ENCODE assay signal across 14 cellular contexts in the genomic region with DNA sequence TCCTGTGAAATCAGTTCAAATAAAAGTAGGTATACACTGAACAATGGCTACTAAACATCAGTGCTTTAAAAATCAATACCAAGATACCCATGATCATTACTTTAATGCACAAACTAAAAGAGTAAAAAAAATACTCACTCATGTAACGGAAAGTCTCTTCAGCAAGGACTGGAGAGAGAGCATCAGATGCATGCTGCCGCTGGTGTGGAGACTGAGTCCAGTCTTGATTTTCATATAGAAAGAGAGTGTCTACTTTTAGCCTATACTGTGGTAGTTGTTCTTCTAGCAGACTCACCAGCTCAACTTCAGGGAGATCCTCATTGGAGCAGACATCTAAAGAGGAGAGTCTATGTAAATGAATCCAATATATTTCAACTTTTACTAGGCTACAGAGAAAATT. TPM values are rescaled to one million over a fixed set of nuclear protein-coding genes. Genes with fewer than 3 reads are reported as not detected.
A peak's percentile ranks its signal among the peaks of the same experiment; 100 is the strongest.
DNase-seq lines count a peak whose midpoint lies in the region; ATAC-seq, FAIRE-seq and TF ChIP-seq lines count a peak whose summit lies in the region.
"Had no signal": no experiment of that assay in that cellular context is flagged by ENCODE, and none has a peak within 500 bp of the region (broad histone marks: within the 10 kb centered on the region; RNA-seq: fewer than 3 reads in every experiment).

No MANE protein-coding gene starts in this region.

- peaks cover 49% of the 10 kb centered on the region for H3K4me1 Mint-ChIP-seq in activated naive CD8-positive, alpha-beta T cell treated with anti-CD3 and anti-CD28 coated beads, Interleukin-2, amount 10 ng/mL, durations not matched to agents 7 days and 5 days

- H2BK120ac ChIP-seq in mesenchymal stem cell (ENCODE audit: low read depth, low read length): no peak overlapping the region

- no peak for TF ChIP-seq RAD21 in A549 (conservative IDR thresholded peaks at IDR 0.05 in 1 of 2, IDR thresholded peaks at IDR 0.05 in 1 of 2)

- TF ChIP-seq CTCF in A549 (IDR thresholded peaks at IDR 0.05) (no peak), GM10248 (IDR thresholded peaks at IDR 0.05; ENCODE audit: control extremely low read depth, extremely low read depth, low read depth, missing control alignments) (no peak), body of pancreas (IDR thresholded peaks at IDR 0.05) (no peak)

- no peaks in the 10 kb centered on the region for H3K27me3 ChIP-seq in mesenchymal stem cell (ENCODE audit: control insufficient read depth in 1 of 2, insufficient read depth in 1 of 2, low read length in 2 of 2)
- H3K27me3 ChIP-seq in body of pancreas: no peaks in the 10 kb centered on the region
- no peaks in the 10 kb centered on the region for H3K27me3 ChIP-seq in H7 (ENCODE audit: control insufficient read depth, insufficient read depth, low read length)
- H3K27me3 ChIP-seq: BLaER1 had no signal

- H3K4me2 ChIP-seq in A549: peak overlapping the region; percentile 67
- no peak overlapping the region for H3K4me2 ChIP-seq in mesenchymal stem cell (ENCODE audit: low read length, poor library complexity, severe bottlenecking)
- H3K4me2 ChIP-seq: BLaER1, KMS-11 had no signal

- ATAC-seq in A549 (peak in 1 of 2 experiments; percentile 72; a peak in 4 of 6 replicates), GM21529 (IDR thresholded peaks at IDR 0.05; ENCODE audit: unreplicated experiment) (no peak), body of pancreas (no peak)
- no peak for ATAC-seq in activated naive CD8-positive, alpha-beta T cell treated with anti-CD3 and anti-CD28 coated beads, Interleukin-2, amount 10 ng/mL, durations not matched to agents 7 days and 5 days (ENCODE audit: low read depth)

- H4K91ac ChIP-seq in mesenchymal stem cell (ENCODE audit: low read length): no peak overlapping the region

- peak overlapping the region; percentile 32 for H3K4me3 ChIP-seq in A549
- peak overlapping the region in 1 of 2 experiments; percentile 58 for H3K4me3 ChIP-seq in mesenchymal stem cell (ENCODE audit: insufficient read depth in 1 of 2, low read depth in 1 of 2, low read length in 2 of 2)
- H3K4me3 ChIP-seq in body of pancreas: no peak overlapping the region
- no peak overlapping the region for H3K4me3 ChIP-seq in H7 (ENCODE audit: insufficient read depth, low read depth, low read length)
- H3K4me3 ChIP-seq: BLaER1 had no signal

- H3K27ac ChIP-seq in A549 (peak overlapping the region; percentile 73 to 77; a peak in 5 of 6 replicates), mesenchymal stem cell (ENCODE audit: low read length, poor library complexity, severe bottlenecking) (no peak overlapping the region), body of pancreas (peak overlapping the region in 2 of 4 donors; percentile 74 to 87)
- H3K27ac ChIP-seq: BLaER1, KMS-11 had no signal

- CTCF ChIA-PET in A549 (lab: Yijun Ruan, JAX): no interaction called here
- CTCF ChIA-PET in GM10248 (lab: Yijun Ruan, JAX): no interaction called here

- peaks cover 0 to 14% of the 10 kb centered on the region in 2 experiments for H3K36me3 ChIP-seq in mesenchymal stem cell (ENCODE audit: control insufficient read depth in 1 of 2, insufficient read depth in 2 of 2, low read depth in 1 of 2, low read length in 2 of 2)
- no peaks in the 10 kb centered on the region for H3K36me3 ChIP-seq in body of pancreas (replicated peaks in 1 of 2; ENCODE audit: insufficient read depth in 1 of 2, low read depth in 2 of 2)
- no peaks in the 10 kb centered on the region for H3K36me3 ChIP-seq in H7 (replicated peaks; ENCODE audit: control insufficient read depth, insufficient read depth, low read length)

- POLR2A ChIA-PET in A549 (lab: Yijun Ruan, JAX): no interaction called here
- POLR2A ChIA-PET in activated naive CD8-positive, alpha-beta T cell treated with anti-CD3 and anti-CD28 coated beads, Interleukin-2, amount 10 ng/mL, durations not matched to agents 7 days and 5 days (lab: Charles Lee): interaction anchor here (1.7 kb wide), 1 partner anchor 40 kb away, joined by 4 read pairs; no protein-coding TSS in a partner anchor
- POLR2A ChIA-PET in GM10248 (lab: Yijun Ruan, JAX): no interaction called here

- H2AFZ ChIP-seq in mesenchymal stem cell (ENCODE audit: low read depth, low read length): no peak overlapping the region

- peak overlapping the region; percentile 82 for H3K9ac ChIP-seq in mesenchymal stem cell (ENCODE audit: low read length)
- H3K9ac ChIP-seq: BLaER1, KMS-11 had no signal

- H3K4me1 ChIP-seq in A549 (peaks cover 43% of the 10 kb centered on the region), mesenchymal stem cell (ENCODE audit: control insufficient read depth, insufficient read depth, low read depth, low read length) (peaks cover 3% of the 10 kb centered on the region), body of pancreas (peaks cover 60% of the 10 kb centered on the region)

- H3K14ac ChIP-seq in mesenchymal stem cell (ENCODE audit: low read length in 2 of 2): no peak overlapping the region

- no peak overlapping the region for H2AK5ac ChIP-seq in mesenchymal stem cell (ENCODE audit: low read length, severe bottlenecking)

- no peak overlapping the region for H2BK5ac ChIP-seq in mesenchymal stem cell (ENCODE audit: low read depth, low read length, poor library complexity, severe bottlenecking)

- no peak overlapping the region for H3K27ac Mint-ChIP-seq in activated naive CD8-positive, alpha-beta T cell treated with anti-CD3 and anti-CD28 coated beads, Interleukin-2, amount 10 ng/mL, durations not matched to agents 7 days and 5 days
- H3K27ac Mint-ChIP-seq: endodermal cell; T-helper 1 cell treated with Interleukin-12 subunit alpha and Interleukin-12 subunit beta and Interleukin-4 antibody, amounts not matched to agents 30 μg/mL and 1 μg/mL, for 36 hours had no signal

- no peak overlapping the region for H4K8ac ChIP-seq in mesenchymal stem cell (ENCODE audit: low read length)

- no peak overlapping the region for H3K23ac ChIP-seq in mesenchymal stem cell (ENCODE audit: low read length in 2 of 2)

- H3K9me3 ChIP-seq in A549: no peaks in the 10 kb centered on the region
- no peaks in the 10 kb centered on the region for H3K9me3 ChIP-seq in mesenchymal stem cell (ENCODE audit: control insufficient read depth, low read length)
- no peaks in the 10 kb centered on the region for H3K9me3 ChIP-seq in body of pancreas

- H3K27me3 Mint-ChIP-seq in activated naive CD8-positive, alpha-beta T cell treated with anti-CD3 and anti-CD28 coated beads, Interleukin-2, amount 10 ng/mL, durations not matched to agents 7 days and 5 days: no peaks in the 10 kb centered on the region

- intact Hi-C loops in body of pancreas (cut with DNase I): no loop called here

- no peak for TF ChIP-seq POLR2A in A549 (IDR thresholded peaks at IDR 0.05; ENCODE audit: low read length)
- TF ChIP-seq POLR2A in body of pancreas (IDR thresholded peaks at IDR 0.05): no peak

- WGBS in A549 (ENCODE audit: missing lambda C conversion rate): 71% methylated on average over 2 of the region's 2 CpGs
- WGBS in mesenchymal stem cell: 100% methylated on average over 2 of the region's 2 CpGs
- 32 to 46% methylated on average over 2 of the region's 2 CpGs for WGBS in body of pancreas, 2 donors

- no peak overlapping the region for H2BK15ac ChIP-seq in mesenchymal stem cell (ENCODE audit: low read depth, poor library complexity, severe bottlenecking)

- H3K4me3 Mint-ChIP-seq in activated naive CD8-positive, alpha-beta T cell treated with anti-CD3 and anti-CD28 coated beads, Interleukin-2, amount 10 ng/mL, durations not matched to agents 7 days and 5 days: peak overlapping the region; percentile 23
- H3K4me3 Mint-ChIP-seq: endodermal cell; T-helper 1 cell treated with Interleukin-12 subunit alpha and Interleukin-12 subunit beta and Interleukin-4 antibody, amounts not matched to agents 30 μg/mL and 1 μg/mL, for 36 hours had no signal

- TF ChIP-seq EP300 in A549 (IDR thresholded peaks at IDR 0.05): no peak

- H3K18ac ChIP-seq in mesenchymal stem cell (ENCODE audit: low read depth in 1 of 2, low read length in 2 of 2): no peak overlapping the region

- no peak overlapping the region for H3K4ac ChIP-seq in mesenchymal stem cell (ENCODE audit: low read depth in 1 of 2, low read length in 2 of 2)

- FAIRE-seq in A549 (lab: Jason Lieb, UNC): no peak

- H3K9me3 Mint-ChIP-seq in activated naive CD8-positive, alpha-beta T cell treated with anti-CD3 and anti-CD28 coated beads, Interleukin-2, amount 10 ng/mL, durations not matched to agents 7 days and 5 days: peaks cover 2% of the 10 kb centered on the region
- H3K9me3 Mint-ChIP-seq: endodermal cell; T-helper 1 cell treated with Interleukin-12 subunit alpha and Interleukin-12 subunit beta and Interleukin-4 antibody, amounts not matched to agents 30 μg/mL and 1 μg/mL, for 36 hours had no signal

- peaks cover 43% of the 10 kb centered on the region for H3K36me3 Mint-ChIP-seq in activated naive CD8-positive, alpha-beta T cell treated with anti-CD3 and anti-CD28 coated beads, Interleukin-2, amount 10 ng/mL, durations not matched to agents 7 days and 5 days

- H3K79me1 ChIP-seq in mesenchymal stem cell (replicated peaks; ENCODE audit: low read length, poor library complexity, severe bottlenecking): peaks cover 17% of the 10 kb centered on the region

- DNase-seq in A549 (ENCODE audit: low read depth in 1 of 2, low spot score in 1 of 2): peak in 1 of 2 experiments; percentile 12
- peak; percentile 42 for DNase-seq in HuH-7 (ENCODE audit: low spot score)
- no peak for DNase-seq in activated naive CD8-positive, alpha-beta T cell treated with anti-CD3 and anti-CD28 coated beads, Interleukin-2, amount 10 ng/mL, durations not matched to agents 7 days and 5 days
- no peak for DNase-seq in mesenchymal stem cell
- DNase-seq in GM10248 (ENCODE audit: extremely low spot score): no peak
- no peak for DNase-seq in body of pancreas
- no peak for DNase-seq in H7
- DNase-seq: anterior cingulate cortex, endodermal cell, nucleus accumbens had no signal

- H2BK12ac ChIP-seq in mesenchymal stem cell (ENCODE audit: low read length in 2 of 2): no peak overlapping the region

RNA-seq across cellular contexts. Expression of gene TRAK2, which starts 44.0 kb away (rescaled TPM):
- polyA plus RNA-seq in A549 (2011; rRNA removed): 22.4 and 23.2 TPM in 2 replicates
- 3.6 and 4.7 TPM in 2 replicates for polyA plus RNA-seq in A549 (2012; cell fraction: cytosol; rRNA removed)
- 2.1 and 3.3 TPM in 2 replicates for polyA plus RNA-seq in A549 (2012; cell fraction: nucleus; rRNA removed)
- polyA plus RNA-seq in A549 (2017; fragmentation: RNase III; extraction: RNeasy Plus Mini Kit Qiagen cat#74134 plus additional on column Dnase treatment): 10.2 to 10.8 TPM (median 10.4 TPM) in 3 replicates
- 22.7 and 26.3 TPM in 2 replicates for polyA minus RNA-seq in A549 (2011; rRNA and poly(A)+ RNA removed)
- 10 to 100 TPM; 43.1 to 48.8 TPM for total RNA-seq in activated naive CD8-positive, alpha-beta T cell treated with anti-CD3 and anti-CD28 coated beads, Interleukin-2, amount 10 ng/mL, durations not matched to agents 7 days and 5 days
- polyA plus RNA-seq in mesenchymal stem cell (2013, experiment 1 of 2): 22.0 TPM
- 21.9 TPM for polyA plus RNA-seq in mesenchymal stem cell (2013, experiment 2 of 2)
- 10 to 100 TPM; 13.8 to 24.9 TPM for total RNA-seq in body of pancreas
- total RNA-seq in H7 (2014; rRNA removed; shearing (Covaris generic)): 9.0 and 11.4 TPM in 2 replicates

RNA-seq across cellular contexts. Expression of gene STRADB, which starts 44.3 kb away (rescaled TPM):
- polyA plus RNA-seq in A549 (2011; rRNA removed) (29.0 and 34.4 TPM in 2 replicates), A549 (2017; fragmentation: RNase III; extraction: RNeasy Plus Mini Kit Qiagen cat#74134 plus additional on column Dnase treatment) (24.0 to 27.4 TPM (median 25.6 TPM) in 3 replicates)
- polyA plus RNA-seq in A549 (2012; cell fraction: cytosol; rRNA removed): 7.4 and 10.3 TPM in 2 replicates
- polyA plus RNA-seq in A549 (2012; cell fraction: nucleus; rRNA removed): 5.2 and 9.0 TPM in 2 replicates
- polyA minus RNA-seq in A549 (2011; rRNA and poly(A)+ RNA removed): 12.3 and 20.6 TPM in 2 replicates
- 10 to 100 TPM; 24.9 to 28.9 TPM for total RNA-seq in activated naive CD8-positive, alpha-beta T cell treated with anti-CD3 and anti-CD28 coated beads, Interleukin-2, amount 10 ng/mL, durations not matched to agents 7 days and 5 days
- 16.6 TPM for polyA plus RNA-seq in mesenchymal stem cell (2013, experiment 1 of 2)
- 17.7 TPM for polyA plus RNA-seq in mesenchymal stem cell (2013, experiment 2 of 2)
- 10 to 100 TPM; 21.0 to 24.7 TPM for total RNA-seq in body of pancreas
- 45.9 and 49.1 TPM in 2 replicates for total RNA-seq in H7 (2014; rRNA removed; shearing (Covaris generic))

RNA-seq across cellular contexts. Expression of gene FLACC1, which starts 50.1 kb away (rescaled TPM):
- polyA plus RNA-seq in A549 (2011; rRNA removed): 0.36 and 0.38 TPM in 2 replicates
- polyA plus RNA-seq in A549 (2012; cell fraction: cytosol; rRNA removed): 0.03 TPM in 1 of 2 replicates, not detected in the other
- polyA plus RNA-seq in A549 (2012; cell fraction: nucleus; rRNA removed): 0.17 TPM in 1 of 2 replicates, not detected in the other
- 0.07 to 0.26 TPM (median 0.09 TPM) in 3 replicates for polyA plus RNA-seq in A549 (2017; fragmentation: RNase III; extraction: RNeasy Plus Mini Kit Qiagen cat#74134 plus additional on column Dnase treatment)
- polyA minus RNA-seq in A549 (2011; rRNA and poly(A)+ RNA removed): 0.29 TPM in 1 of 2 replicates, not detected in the other
- total RNA-seq in activated naive CD8-positive, alpha-beta T cell treated with anti-CD3 and anti-CD28 coated beads, Interleukin-2, amount 10 ng/mL, durations not matched to agents 7 days and 5 days: 1 to 10 TPM; 2.9 to 4.9 TPM
- polyA plus RNA-seq in mesenchymal stem cell (2013, experiment 1 of 2): 0.37 TPM
- 0.29 TPM for polyA plus RNA-seq in mesenchymal stem cell (2013, experiment 2 of 2)
- total RNA-seq in body of pancreas: 1 to 10 TPM in 1 of 2 donors, under 1 TPM in 1; 0.78 to 2.3 TPM
- not detected in 2 replicates for total RNA-seq in H7 (2014; rRNA removed; shearing (Covaris generic))
